ENCODE assay signal across 30 cellular contexts in the genomic region with DNA sequence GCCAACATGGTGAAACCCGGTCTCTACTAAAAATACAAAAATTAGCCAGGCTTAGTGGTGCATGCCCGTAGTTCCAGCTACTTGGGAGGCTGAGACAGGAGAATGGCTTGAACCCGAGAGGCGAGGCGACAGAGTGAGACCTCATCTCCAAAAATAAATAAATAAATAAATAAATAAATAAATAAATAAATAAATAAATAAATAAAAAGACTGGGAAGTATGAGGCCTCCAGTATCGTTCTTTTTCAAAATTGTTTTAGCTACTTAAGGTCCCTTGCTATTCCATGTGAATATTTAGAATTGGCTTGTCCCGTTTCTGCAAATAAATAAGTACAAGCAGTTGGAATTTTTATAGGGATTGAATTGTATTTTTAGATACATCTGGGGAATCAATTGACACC. TPM values are rescaled to one million over a fixed set of nuclear protein-coding genes. Genes with fewer than 3 reads are reported as not detected.
DNase-seq lines count a peak whose midpoint lies in the region; ATAC-seq, FAIRE-seq and TF ChIP-seq lines count a peak whose summit lies in the region.
"Had no signal": no experiment of that assay in that cellular context is flagged by ENCODE, and none has a peak within 500 bp of the region (broad histone marks: within the 10 kb centered on the region; RNA-seq: fewer than 3 reads in every experiment).

No MANE protein-coding gene starts in this region.

- no peaks in the 10 kb centered on the region for H3K27me3 Mint-ChIP-seq in stimulated activated memory B cell treated with anti-CD40 and anti-IgM and Interleukin-4, amounts not matched to agents 10 μg/mL and 1 μg/mL and 100 μg/mL, for 72 hours
- H3K27me3 Mint-ChIP-seq: CD4-positive, alpha-beta memory T cell had no signal

- peak overlapping the region; percentile 29; the same call in 1 of the 2 replicates for H2AFZ ChIP-seq in K562 (ENCODE audit: low read depth, low read length)

- H3K4me1 Mint-ChIP-seq in stimulated activated memory B cell treated with anti-CD40 and anti-IgM and Interleukin-4, amounts not matched to agents 10 μg/mL and 1 μg/mL and 100 μg/mL, for 72 hours, result peaks cover 26% of the 10 kb centered on the region

- H3K4me3 Mint-ChIP-seq in stimulated activated memory B cell treated with anti-CD40 and anti-IgM and Interleukin-4, amounts not matched to agents 10 μg/mL and 1 μg/mL and 100 μg/mL, for 72 hours, result no peak overlapping the region
- H3K4me3 Mint-ChIP-seq: CD14-positive monocyte had no signal

- H3K9me3 Mint-ChIP-seq in stimulated activated memory B cell treated with anti-CD40 and anti-IgM and Interleukin-4, amounts not matched to agents 10 μg/mL and 1 μg/mL and 100 μg/mL, for 72 hours, result no peaks in the 10 kb centered on the region
- H3K9me3 Mint-ChIP-seq: CD8-positive, alpha-beta memory T cell had no signal

- H3K4me2 ChIP-seq in A549 (no peak overlapping the region), K562 (ENCODE audit: insufficient read depth, low read length) (no peak overlapping the region)
- H3K4me2 ChIP-seq in BLaER1 treated with 17β-estradiol and CSF1 and Interleukin-3, amounts not matched to agents 10 nM and 100 nM, result peak overlapping the region in 6 of 11 experiments; percentile 11 to 34 (median 26); a peak in 2 of 22 replicates

- FAIRE-seq in A549 (lab: Jason Lieb, UNC), result no peak
- FAIRE-seq in K562 (lab: Jason Lieb, UNC), result no peak
- FAIRE-seq: GM12878, GM12892, GM18507 had no signal

- CTCF ChIA-PET in A549 (lab: Yijun Ruan, JAX), result no interaction called here
- CTCF ChIA-PET in K562 (lab: Yijun Ruan, JAX; ENCODE audit: low intra/inter-chr PET ratio), result no interaction called here

- no peak for TF ChIP-seq EP300 in A549 (IDR thresholded peaks at IDR 0.05)
- no peak for TF ChIP-seq EP300 in K562 (IDR thresholded peaks at IDR 0.05; ENCODE audit: low read length)

- in situ Hi-C loops in K562 (cut with MboI), result no loop called here

- no peak for ATAC-seq in A549
- ATAC-seq in K562, result no peak
- ATAC-seq in stimulated activated memory B cell treated with anti-CD40 and anti-IgM and Interleukin-4, amounts not matched to agents 10 μg/mL and 1 μg/mL and 100 μg/mL, for 72 hours, result no peak
- ATAC-seq: GM12878 had no signal

- H3K4me1 ChIP-seq in A549 (peaks cover 15% of the 10 kb centered on the region), K562 (replicated peaks in 1 of 2; ENCODE audit: control insufficient read depth in 2 of 2, insufficient read depth in 2 of 2, low read length in 2 of 2) (peaks cover 10 to 21% of the 10 kb centered on the region in 2 experiments; a peak in 4 of 5 replicates)
- peaks cover 24 to 46% (median 37%) of the 10 kb centered on the region in 10 experiments for H3K4me1 ChIP-seq in BLaER1 treated with 17β-estradiol and CSF1 and Interleukin-3, amounts not matched to agents 10 nM and 100 nM
- H3K4me1 ChIP-seq: BE2C had no signal

- H3K27ac Mint-ChIP-seq in stimulated activated memory B cell treated with anti-CD40 and anti-IgM and Interleukin-4, amounts not matched to agents 10 μg/mL and 1 μg/mL and 100 μg/mL, for 72 hours, result no peak overlapping the region
- H3K27ac Mint-ChIP-seq: CD4-positive, CD25-positive, alpha-beta regulatory T cell had no signal

- no peak for TF ChIP-seq CTCF in A549 (IDR thresholded peaks at IDR 0.05)
- no peak for TF ChIP-seq CTCF in K562 (IDR thresholded peaks at IDR 0.05 in 2 of 3, conservative IDR thresholded peaks at IDR 0.05 in 1 of 3; ENCODE audit: insufficient read depth in 2 of 3, low read depth in 1 of 3, low read length in 3 of 3)

- TF ChIP-seq POLR2A in A549 (IDR thresholded peaks at IDR 0.05; ENCODE audit: low read length), result no peak
- no peak for TF ChIP-seq POLR2A in K562 (conservative IDR thresholded peaks at IDR 0.05)

- H3K36me3 Mint-ChIP-seq in stimulated activated memory B cell treated with anti-CD40 and anti-IgM and Interleukin-4, amounts not matched to agents 10 μg/mL and 1 μg/mL and 100 μg/mL, for 72 hours, result peaks cover 15% of the 10 kb centered on the region

- no TSS peak for BruUV-seq in K562 (replicated peaks; lab: Mats Ljungman, UMichigan)

- TF ChIP-seq RAD21 in A549 (conservative IDR thresholded peaks at IDR 0.05 in 1 of 2, IDR thresholded peaks at IDR 0.05 in 1 of 2), result no peak
- no peak for TF ChIP-seq RAD21 in K562 (CRISPR knock-in tag; conservative IDR thresholded peaks at IDR 0.05 in 1 of 2, IDR thresholded peaks at IDR 0.05 in 1 of 2)

- intact Hi-C loops in K562 (cut with micrococcal nuclease), result no loop called here

- H3K79me2 ChIP-seq in K562 (ENCODE audit: control insufficient read depth, insufficient read depth, low read length), result peaks cover 20% of the 10 kb centered on the region

- H3K27ac ChIP-seq in A549, result no peak overlapping the region
- H3K27ac ChIP-seq in BLaER1 treated with 17β-estradiol and CSF1 and Interleukin-3, amounts not matched to agents 10 nM and 100 nM, result no peak overlapping the region
- H3K27ac ChIP-seq in K562 (ENCODE audit: extremely low read depth, low read depth, low read length), result no peak overlapping the region
- H3K27ac ChIP-seq: 22Rv1 had no signal

- no peaks in the 10 kb centered on the region for H3K9me1 ChIP-seq in K562 (ENCODE audit: control insufficient read depth, insufficient read depth, low read length)

- H4K20me1 ChIP-seq in BLaER1 treated with 17β-estradiol and CSF1 and Interleukin-3, amounts not matched to agents 10 nM and 100 nM, result peaks cover 0 to 14% (median 12%) of the 10 kb centered on the region in 11 experiments; a peak in 13 of 22 replicates
- no peaks in the 10 kb centered on the region; the same call in 1 of the 2 replicates for H4K20me1 ChIP-seq in K562 (replicated peaks; ENCODE audit: control insufficient read depth, insufficient read depth, low read length)

- H3K4me3 ChIP-seq in A549, result no peak overlapping the region
- H3K4me3 ChIP-seq in BLaER1 treated with 17β-estradiol and CSF1 and Interleukin-3, amounts not matched to agents 10 nM and 100 nM, result no peak overlapping the region
- H3K4me3 ChIP-seq in K562, result no peak overlapping the region
- H3K4me3 ChIP-seq: GM12878 had no signal

- no peak overlapping the region for H3K9ac ChIP-seq in BLaER1 treated with 17β-estradiol and CSF1 and Interleukin-3, amounts not matched to agents 10 nM and 100 nM
- no peak overlapping the region for H3K9ac ChIP-seq in K562 (ENCODE audit: insufficient read depth in 1 of 2, low read depth in 2 of 2, low read length in 2 of 2)

- DNase-seq in A549 (ENCODE audit: low read depth in 1 of 2, low spot score in 1 of 2), result no peak
- no peak for DNase-seq in K562 (ENCODE audit: extremely low read depth in 1 of 4, low spot score in 3 of 4)
- no peak for DNase-seq in effector CD8-positive, alpha-beta T cell (lab: John Stamatoyannopoulos, UW)
- no peak for DNase-seq in stimulated activated CD4-positive, alpha-beta T cell treated with anti-CD3 and anti-CD28 coated beads, Interleukin-2, amount 100 ng/mL, for 24 hours
- DNase-seq: ACHN; BE2C; C1 segment of cervical spinal cord; CD4-positive, alpha-beta memory T cell; CD4-positive, CD25-positive, alpha-beta regulatory T cell; CD8-positive, alpha-beta memory T cell; COR-L47; DMS 273 treated with DMSO at 0.1 percent for 48 hours; DMS153; DMS53; DMS79; DND-41; EL; GDM1 had no signal

- WGBS in A549 (ENCODE audit: missing lambda C conversion rate), result 91% methylated on average over 7 of the region's 7 CpGs
- 59% methylated on average over 7 of the region's 7 CpGs for WGBS in K562 (ENCODE audit: insufficient coverage, low coverage, missing lambda C conversion rate)

- H3K36me3 ChIP-seq in BLaER1 treated with 17β-estradiol and CSF1 and Interleukin-3, amounts not matched to agents 10 nM and 100 nM, result peaks cover 4 to 11% (median 7%) of the 10 kb centered on the region in 11 experiments; a peak in 19 of 22 replicates
- H3K36me3 ChIP-seq in K562 (ENCODE audit: control insufficient read depth, insufficient read depth, low read length), result peaks cover 11% of the 10 kb centered on the region

- POLR2A ChIA-PET in A549 (lab: Yijun Ruan, JAX) (no interaction called here), K562 (lab: Yijun Ruan, JAX) (interaction anchor here (0.9 kb wide), 1 partner anchor 10 kb away, joined by 3 read pairs; no protein-coding TSS in a partner anchor)

- no peaks in the 10 kb centered on the region for H3K27me3 ChIP-seq in BLaER1 treated with 17β-estradiol and CSF1 and Interleukin-3, amounts not matched to agents 10 nM and 100 nM
- no peaks in the 10 kb centered on the region for H3K27me3 ChIP-seq in K562 (ENCODE audit: control insufficient read depth in 2 of 2, insufficient read depth in 2 of 2, low read length in 2 of 2)
- H3K27me3 ChIP-seq: BE2C had no signal

- H3K9me3 ChIP-seq in A549, result no peaks in the 10 kb centered on the region
- peaks cover 0 to 6% (median 0%) of the 10 kb centered on the region in 11 experiments; a peak in 2 of 22 replicates for H3K9me3 ChIP-seq in BLaER1 treated with 17β-estradiol and CSF1 and Interleukin-3, amounts not matched to agents 10 nM and 100 nM (replicated peaks in 1 of 11)
- no peaks in the 10 kb centered on the region; the same call in none of the 2 replicates for H3K9me3 ChIP-seq in K562 (replicated peaks; ENCODE audit: control insufficient read depth, insufficient read depth, low read depth, low read length)
- H3K9me3 ChIP-seq: BE2C had no signal

RNA-seq across cellular contexts. Expression of a gene that starts 3.0 kb away (rescaled TPM):
- polyA plus RNA-seq in A549 (2011; rRNA removed) (29.8 and 34.3 TPM in 2 replicates), A549 (2017; fragmentation: RNase III; extraction: RNeasy Plus Mini Kit Qiagen cat#74134 plus additional on column Dnase treatment) (14.7 to 17.0 TPM (median 15.6 TPM) in 3 replicates), K562 (2011; rRNA removed) (21.5 and 29.3 TPM in 2 replicates), K562 (2014; fragmentation: Illumina TruSeq; extraction: Trizol) (21.8 and 25.1 TPM in 2 replicates), K562 (2014; fragmentation: Nextera tagmentation; extraction: Ambion mirVana) (10 to 100 TPM in 1 of 2 experiments, 1 to 10 TPM in 1; 8.7 to 11.5 TPM), K562 (2014; rRNA removed) (16.4 and 18.6 TPM in 2 replicates)
- polyA plus RNA-seq in A549 (2012; cell fraction: cytosol; rRNA removed), result 7.5 and 8.0 TPM in 2 replicates
- 11.1 and 17.1 TPM in 2 replicates for polyA plus RNA-seq in A549 (2012; cell fraction: nucleus; rRNA removed)
- 51.7 and 54.5 TPM in 2 replicates for polyA minus RNA-seq in A549 (2011; rRNA and poly(A)+ RNA removed)
- 58.7 and 203 TPM in 2 replicates for total RNA-seq in K562 (2011; cell fraction: chromatin; rRNA removed; ENCODE audit: low replicate concordance)
- 29.5 and 47.4 TPM in 2 replicates for total RNA-seq in K562 (2011; cell fraction: nucleolus; rRNA removed)
- 73.7 and 74.7 TPM in 2 replicates for total RNA-seq in K562 (2011; cell fraction: nucleoplasm; rRNA removed)
- total RNA-seq in K562 (2014; rRNA removed) (27.0 and 28.8 TPM in 2 replicates), K562 (2014; rRNA removed; fragmentation: Illumina TruSeq; extraction: Trizol) (45.7 and 53.6 TPM in 2 replicates), K562 (2015; rRNA removed; fragmentation: Illumina TruSeq; extraction: Trizol) (42.9 and 44.0 TPM in 2 replicates), K562 (2021) (26.0 and 28.7 TPM in 2 replicates)
- 11.6 and 14.0 TPM in 2 replicates for polyA plus RNA-seq in K562 (2011; cell fraction: cytosol; rRNA removed)
- 29.5 and 33.8 TPM in 2 replicates for polyA plus RNA-seq in K562 (2011; cell fraction: nucleus; rRNA removed)
- 17.1 and 17.2 TPM in 2 replicates for polyA plus RNA-seq in K562 (2012)
- 119 and 120 TPM in 2 replicates for polyA minus RNA-seq in K562 (2011; rRNA and poly(A)+ RNA removed)
- 30.2 and 38.8 TPM in 2 replicates for polyA minus RNA-seq in K562 (2011; cell fraction: cytosol; rRNA and poly(A)+ RNA removed)
- 45.5 and 72.8 TPM in 2 replicates for polyA minus RNA-seq in K562 (2011; cell fraction: nucleus; rRNA and poly(A)+ RNA removed)

RNA-seq across cellular contexts. Expression of a gene that starts 48.9 kb away (rescaled TPM):
- 12.8 and 16.0 TPM in 2 replicates for polyA plus RNA-seq in A549 (2011; rRNA removed)
- 8.8 and 9.8 TPM in 2 replicates for polyA plus RNA-seq in A549 (2012; cell fraction: cytosol; rRNA removed)
- polyA plus RNA-seq in A549 (2012; cell fraction: nucleus; rRNA removed), result 2.9 and 8.8 TPM in 2 replicates
- polyA plus RNA-seq in A549 (2017; fragmentation: RNase III; extraction: RNeasy Plus Mini Kit Qiagen cat#74134 plus additional on column Dnase treatment), result 11.4 to 14.0 TPM (median 12.3 TPM) in 3 replicates
- 2.0 and 2.9 TPM in 2 replicates for polyA minus RNA-seq in A549 (2011; rRNA and poly(A)+ RNA removed)
- total RNA-seq in K562 (2011; cell fraction: chromatin; rRNA removed; ENCODE audit: low replicate concordance), result 7.8 and 26.1 TPM in 2 replicates
- total RNA-seq in K562 (2011; cell fraction: nucleolus; rRNA removed), result 4.6 and 4.8 TPM in 2 replicates
- 5.7 and 6.5 TPM in 2 replicates for total RNA-seq in K562 (2011; cell fraction: nucleoplasm; rRNA removed)
- 11.1 and 16.3 TPM in 2 replicates for total RNA-seq in K562 (2014; rRNA removed)
- 17.7 and 20.0 TPM in 2 replicates for total RNA-seq in K562 (2014; rRNA removed; fragmentation: Illumina TruSeq; extraction: Trizol)
- total RNA-seq in K562 (2015; rRNA removed; fragmentation: Illumina TruSeq; extraction: Trizol), result 15.8 and 18.5 TPM in 2 replicates
- total RNA-seq in K562 (2021), result 12.0 and 13.3 TPM in 2 replicates
- polyA plus RNA-seq in K562 (2011; rRNA removed), result 9.0 and 15.0 TPM in 2 replicates
- 3.9 and 5.0 TPM in 2 replicates for polyA plus RNA-seq in K562 (2011; cell fraction: cytosol; rRNA removed)
- 3.1 and 3.7 TPM in 2 replicates for polyA plus RNA-seq in K562 (2011; cell fraction: nucleus; rRNA removed)
- 11.0 and 14.5 TPM in 2 replicates for polyA plus RNA-seq in K562 (2012)
- polyA plus RNA-seq in K562 (2014; fragmentation: Illumina TruSeq; extraction: Trizol), result 16.2 and 17.4 TPM in 2 replicates
- 10 to 100 TPM in 1 of 2 experiments, 1 to 10 TPM in 1; 9.0 to 12.4 TPM for polyA plus RNA-seq in K562 (2014; fragmentation: Nextera tagmentation; extraction: Ambion mirVana)
- polyA plus RNA-seq in K562 (2014; rRNA removed), result 15.8 and 19.4 TPM in 2 replicates
- 11.7 and 11.8 TPM in 2 replicates for polyA minus RNA-seq in K562 (2011; rRNA and poly(A)+ RNA removed)
- 3.5 and 4.3 TPM in 2 replicates for polyA minus RNA-seq in K562 (2011; cell fraction: cytosol; rRNA and poly(A)+ RNA removed)
- 4.2 and 6.6 TPM in 2 replicates for polyA minus RNA-seq in K562 (2011; cell fraction: nucleus; rRNA and poly(A)+ RNA removed)

RNA-seq across cellular contexts. Expression of a gene that starts 52.2 kb away (rescaled TPM):
- 0.05 TPM in 1 of 2 replicates, not detected in the other for polyA plus RNA-seq in A549 (2011; rRNA removed)
- polyA plus RNA-seq in A549 (2012; cell fraction: cytosol; rRNA removed), result 0.04 TPM in 1 of 2 replicates, not detected in the other
- not detected in 2 replicates for polyA plus RNA-seq in A549 (2012; cell fraction: nucleus; rRNA removed)
- not detected in 3 replicates for polyA plus RNA-seq in A549 (2017; fragmentation: RNase III; extraction: RNeasy Plus Mini Kit Qiagen cat#74134 plus additional on column Dnase treatment)
- polyA minus RNA-seq in A549 (2011; rRNA and poly(A)+ RNA removed), result not detected in 2 replicates
- not detected in 2 replicates for total RNA-seq in K562 (2011; cell fraction: chromatin; rRNA removed; ENCODE audit: low replicate concordance)
- not detected in 2 replicates for total RNA-seq in K562 (2011; cell fraction: nucleolus; rRNA removed)
- not detected in 2 replicates for total RNA-seq in K562 (2011; cell fraction: nucleoplasm; rRNA removed)
- not detected in 2 replicates for total RNA-seq in K562 (2014; rRNA removed)
- not detected in 2 replicates for total RNA-seq in K562 (2014; rRNA removed; fragmentation: Illumina TruSeq; extraction: Trizol)
- total RNA-seq in K562 (2015; rRNA removed; fragmentation: Illumina TruSeq; extraction: Trizol), result not detected in 2 replicates
- total RNA-seq in K562 (2021), result not detected in 2 replicates
- not detected in 2 replicates for polyA plus RNA-seq in K562 (2011; rRNA removed)
- not detected in 2 replicates for polyA plus RNA-seq in K562 (2011; cell fraction: cytosol; rRNA removed)
- not detected in 2 replicates for polyA plus RNA-seq in K562 (2011; cell fraction: nucleus; rRNA removed)
- polyA plus RNA-seq in K562 (2012), result not detected in 2 replicates
- polyA plus RNA-seq in K562 (2014; fragmentation: Illumina TruSeq; extraction: Trizol), result not detected in 2 replicates
- not detected for polyA plus RNA-seq in K562 (2014; fragmentation: Nextera tagmentation; extraction: Ambion mirVana)
- not detected in 2 replicates for polyA plus RNA-seq in K562 (2014; rRNA removed)
- polyA minus RNA-seq in K562 (2011; rRNA and poly(A)+ RNA removed), result not detected in 2 replicates
- polyA minus RNA-seq in K562 (2011; cell fraction: cytosol; rRNA and poly(A)+ RNA removed), result not detected in 2 replicates
- not detected in 2 replicates for polyA minus RNA-seq in K562 (2011; cell fraction: nucleus; rRNA and poly(A)+ RNA removed)
- total RNA-seq: A172; A673; CD4-positive, alpha-beta memory T cell; CD4-positive, CD25-positive, alpha-beta regulatory T cell; CD8-positive, alpha-beta memory T cell; Daoy; G401; GM12878 had no signal
- polyA plus RNA-seq: AG04450; CD14-positive monocyte; CD4-positive, alpha-beta memory T cell; CD4-positive, CD25-positive, alpha-beta regulatory T cell; CD8-positive, alpha-beta memory T cell had no signal

Comparison
In these comparisons a context has a peak if more than half of its experiments do, and no peak if none do; other contexts are left out.
1. H3K4me2 ChIP-seq: peak in BLaER1 treated with 17β-estradiol and CSF1 and Interleukin-3, amounts not matched to agents 10 nM and 100 nM (6 of 11); none in A549 (single experiment) and K562 (single experiment).